In the genomic region with DNA sequence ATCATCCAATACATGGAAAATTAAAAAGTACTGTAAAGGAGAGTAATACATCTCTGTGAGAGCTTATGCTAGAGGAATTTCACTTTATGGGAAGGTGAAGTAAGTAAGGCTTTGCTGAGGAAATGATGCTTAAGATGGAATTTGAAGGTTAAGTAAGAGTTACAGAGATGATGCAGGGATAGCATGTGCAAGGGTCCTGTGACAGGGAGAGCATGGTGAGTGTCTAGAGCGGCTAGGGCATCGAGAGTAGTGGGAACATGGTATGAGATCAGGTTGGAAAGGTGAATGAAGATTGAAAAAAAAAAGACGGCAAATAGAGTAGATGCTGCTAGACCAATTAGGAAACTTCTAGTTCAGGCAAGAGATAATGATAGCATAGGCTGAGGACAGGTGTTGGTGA, we compare ENCODE assay signal across 1 cellular context.
TF ChIP-seq lines count a peak whose summit lies in the region.

No MANE protein-coding gene starts in this region.

TF ChIP-seq in SK-N-SH treated with all-trans-retinoic acid at 6 μM for 48 hours, 23 proteins besides CTCF, POLR2A, EP300 and RAD21 (continued from another document):
- TF ChIP-seq PPARA (CRISPR knock-in tag; IDR thresholded peaks at IDR 0.05; ENCODE audit: borderline replicate concordance) (no peak), BACH2 (CRISPR knock-in tag; IDR thresholded peaks at IDR 0.05; ENCODE audit: borderline replicate concordance) (no peak), ZNF565 (CRISPR knock-in tag; conservative IDR thresholded peaks at IDR 0.05; ENCODE audit: low read depth) (no peak), ISL1 (CRISPR knock-in tag; IDR thresholded peaks at IDR 0.05) (no peak)
